ENCODE assay signal across 17 cellular contexts in the genomic region with DNA sequence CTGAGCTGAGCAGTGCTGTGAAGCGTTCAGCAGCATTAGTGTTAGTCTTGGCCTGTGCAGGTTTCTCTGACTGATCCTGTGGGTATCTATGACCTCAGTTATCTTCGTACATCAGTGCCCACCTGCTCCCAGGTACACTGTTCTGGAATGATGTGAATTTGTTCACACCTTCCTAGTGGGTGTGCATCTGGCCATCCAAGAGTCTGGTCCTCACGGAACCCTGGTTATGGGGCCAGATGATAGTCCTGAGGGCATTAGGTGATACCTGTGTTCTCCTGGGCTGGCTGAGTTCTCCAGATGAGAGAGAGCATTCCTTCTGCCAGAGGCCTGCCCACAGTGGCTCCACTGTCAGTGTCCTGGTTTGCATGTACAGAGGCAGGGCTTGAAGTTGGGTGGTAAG. TPM values are rescaled to one million over a fixed set of nuclear protein-coding genes. Genes with fewer than 3 reads are reported as not detected.
DNase-seq lines count a peak whose midpoint lies in the region; ATAC-seq and TF ChIP-seq lines count a peak whose summit lies in the region.
"Had no signal": no experiment of that assay in that cellular context is flagged by ENCODE, and none has a peak within 500 bp of the region (broad histone marks: within the 10 kb centered on the region; RNA-seq: fewer than 3 reads in every experiment).

No MANE protein-coding gene starts in this region.

- in situ Hi-C loops in mammary epithelial cell (cut with MboI; ENCODE audit: low sequenced_read_pairs in 2 of 2), result no loop called here
- in situ Hi-C loops in transverse colon (cut with MboI; ENCODE audit: low pct_ligation_motif_present in 1 of 4, low pct_unique_long_range_greater_than_20kb in 1 of 4, low sequenced_read_pairs in 3 of 4), result loop anchor here in 1 of 4 donors (25.0 kb wide), 1 partner anchor 90 kb away; no protein-coding TSS in a partner anchor

- intact Hi-C loops in breast epithelium (cut with DNase I; ENCODE audit: low total_unique reads), result loop anchor here (2.0 kb wide), 1 partner anchor 61 kb away; no protein-coding TSS in a partner anchor
- intact Hi-C loops in MCF 10A (cut with micrococcal nuclease), result no loop called here
- intact Hi-C loops in mammary epithelial cell (cut with micrococcal nuclease), result no loop called here
- intact Hi-C loops in transverse colon (cut with DNase I; ENCODE audit: low total_unique reads), result no loop called here

- H3K4me3 Mint-ChIP-seq in MCF 10A (ENCODE audit: unreplicated experiment), result no peak overlapping the region
- H3K4me3 Mint-ChIP-seq in activated T-cell treated with anti-CD3 and anti-CD28 coated beads, Interleukin-2, amount 50 U/mL, for 4 hours, result no peak overlapping the region
- H3K4me3 Mint-ChIP-seq: activated naive CD4-positive, alpha-beta T cell treated with anti-CD3 and anti-CD28 coated beads, Interleukin-2, amount 50 U/mL, for 24 hours had no signal

- H3K9me3 Mint-ChIP-seq in MCF 10A (ENCODE audit: unreplicated experiment), result no peaks in the 10 kb centered on the region
- peaks cover 6% of the 10 kb centered on the region for H3K9me3 Mint-ChIP-seq in activated T-cell treated with anti-CD3 and anti-CD28 coated beads, Interleukin-2, amount 50 U/mL, for 4 hours
- H3K9me3 Mint-ChIP-seq: activated naive CD4-positive, alpha-beta T cell treated with anti-CD3 and anti-CD28 coated beads, Interleukin-2, amount 50 U/mL, for 24 hours had no signal

- no peak overlapping the region for H3K27ac Mint-ChIP-seq in MCF 10A (ENCODE audit: low read depth, unreplicated experiment)
- H3K27ac Mint-ChIP-seq: activated naive CD4-positive, alpha-beta T cell treated with anti-CD3 and anti-CD28 coated beads, Interleukin-2, amount 50 U/mL, for 24 hours had no signal

- H3K27me3 Mint-ChIP-seq in MCF 10A (ENCODE audit: insufficient read depth, unreplicated experiment), result no peaks in the 10 kb centered on the region
- no peaks in the 10 kb centered on the region for H3K27me3 Mint-ChIP-seq in activated T-cell treated with anti-CD3 and anti-CD28 coated beads, Interleukin-2, amount 50 U/mL, for 4 hours (ENCODE audit: low read depth)
- H3K27me3 Mint-ChIP-seq: activated naive CD4-positive, alpha-beta T cell treated with anti-CD3 and anti-CD28 coated beads, Interleukin-2, amount 50 U/mL, for 24 hours had no signal

- no peak overlapping the region for H3K9ac ChIP-seq in mammary epithelial cell (ENCODE audit: insufficient read depth, low read length)

- no peak for TF ChIP-seq CTCF in breast epithelium (IDR thresholded peaks at IDR 0.05)
- no peak for TF ChIP-seq CTCF in MCF 10A (IDR thresholded peaks at IDR 0.05; ENCODE audit: unreplicated experiment)
- TF ChIP-seq CTCF in mammary epithelial cell (conservative IDR thresholded peaks at IDR 0.05 in 1 of 2, IDR thresholded peaks at IDR 0.05 in 1 of 2; ENCODE audit: extremely low read depth in 1 of 2, insufficient read depth in 1 of 2, low read depth in 1 of 2, low read length in 2 of 2), result no peak
- no peak for TF ChIP-seq CTCF in transverse colon (IDR thresholded peaks at IDR 0.05)
- no peak for TF ChIP-seq CTCF in BE2C (IDR thresholded peaks at IDR 0.05; ENCODE audit: low read depth, low read length)

- H3K4me1 Mint-ChIP-seq in MCF 10A (ENCODE audit: insufficient read depth, unreplicated experiment), result no peaks in the 10 kb centered on the region
- H3K4me1 Mint-ChIP-seq in activated T-cell treated with anti-CD3 and anti-CD28 coated beads, Interleukin-2, amount 50 U/mL, for 4 hours (ENCODE audit: low read depth), result peaks cover 83% of the 10 kb centered on the region

- no peak for TF ChIP-seq EP300 in transverse colon (IDR thresholded peaks at IDR 0.05; ENCODE audit: low read depth)

- no peak overlapping the region for H3K4me2 ChIP-seq in mammary epithelial cell (ENCODE audit: insufficient read depth, low read depth, low read length)

- H4K20me1 ChIP-seq in mammary epithelial cell (ENCODE audit: insufficient read depth, low read length), result no peaks in the 10 kb centered on the region

- ATAC-seq in activated T-cell treated with anti-CD3 and anti-CD28 coated beads, Interleukin-2, amount 50 U/mL, for 4 hours, result no peak
- no peak for ATAC-seq in HG03521 (IDR thresholded peaks at IDR 0.05; ENCODE audit: unreplicated experiment)

- H3K4me1 ChIP-seq in breast epithelium (peaks cover 0 to 9% of the 10 kb centered on the region in 2 donors), mammary epithelial cell (ENCODE audit: insufficient read depth, low read length) (peaks cover 9% of the 10 kb centered on the region), mesodermal cell (ENCODE audit: control insufficient read depth, insufficient read depth, low read length, poor library complexity, severe bottlenecking) (peaks cover 6% of the 10 kb centered on the region), transverse colon (peaks cover 28 to 46% (median 36%) of the 10 kb centered on the region in 4 donors), BE2C (no peaks in the 10 kb centered on the region; the same call in 1 of the 2 replicates)
- H3K4me1 ChIP-seq: foreskin keratinocyte had no signal

- POLR2A ChIA-PET in MCF 10A (lab: Yijun Ruan, JAX), result no interaction called here

- dilution Hi-C loops in mammary epithelial cell (cut with HindIII; ENCODE audit: low sequenced_read_pairs), result no loop called here

- no peak overlapping the region for H2AFZ ChIP-seq in mammary epithelial cell (ENCODE audit: low read depth, low read length)

- no peaks in the 10 kb centered on the region for H3K27me3 ChIP-seq in breast epithelium
- no peaks in the 10 kb centered on the region for H3K27me3 ChIP-seq in mammary epithelial cell (ENCODE audit: insufficient read depth, low read length)
- H3K27me3 ChIP-seq in transverse colon, result no peaks in the 10 kb centered on the region
- H3K27me3 ChIP-seq in BE2C, result no peaks in the 10 kb centered on the region
- H3K27me3 ChIP-seq: foreskin keratinocyte had no signal

- CTCF ChIA-PET in MCF 10A (lab: Yijun Ruan, JAX) (no interaction called here), mammary epithelial cell (lab: Charles Lee; ENCODE audit: low non-redundant PET) (no interaction called here)

- 37% methylated on average over 2 of the region's 3 CpGs for WGBS in mammary epithelial cell (ENCODE audit: low coverage, missing lambda C conversion rate)
- WGBS in mesodermal cell (ENCODE audit: insufficient coverage in 2 of 2), 2 experiments, result 93 to 95% methylated on average over 3 of the region's 3 CpGs
- 98% methylated on average over 3 of the region's 3 CpGs; no CpG with 5 or more reads in 1 of the 2 donors for WGBS in transverse colon (ENCODE audit: low coverage in 1 of 2), 2 donors

- H3K27ac ChIP-seq in breast epithelium (peak overlapping the region; percentile 64 to 71), mammary epithelial cell (ENCODE audit: insufficient read depth, low read depth, low read length) (no peak overlapping the region), mesodermal cell (ENCODE audit: low read depth, low read length, severe bottlenecking) (peak overlapping the region; percentile 83), transverse colon (peak overlapping the region in 3 of 4 donors; percentile 14 to 72 (median 24))
- H3K27ac ChIP-seq: foreskin keratinocyte, left ventricle myocardium inferior, RWPE1 had no signal

- BruUV-seq in MCF 10A (replicated peaks; lab: Mats Ljungman, UMichigan) (no TSS peak), mammary epithelial cell (replicated peaks; lab: Mats Ljungman, UMichigan) (TSS peak; percentile 96)

- H3K79me2 ChIP-seq in mammary epithelial cell (ENCODE audit: insufficient read depth, low read length), result no peaks in the 10 kb centered on the region

- DNase-seq in breast epithelium (ENCODE audit: low spot score in 2 of 2) (no peak), MCF 10A (ENCODE audit: unreplicated experiment) (no peak), mammary epithelial cell (peak; percentile 46), transverse colon (no peak), BE2C (no peak)
- no peak for DNase-seq in activated T-cell treated with anti-CD3 and anti-CD28 coated beads, Interleukin-2, amount 50 U/mL, for 4 hours
- DNase-seq: COR-L47, Kasumi-1, left ventricle myocardium inferior, NCI-H1436 treated with DMSO at 0.1 percent for 48 hours, right cardiac atrium, substantia nigra had no signal

- TF ChIP-seq POLR2A in breast epithelium (IDR thresholded peaks at IDR 0.05) (no peak), transverse colon (IDR thresholded peaks at IDR 0.05) (no peak)

- no peaks in the 10 kb centered on the region for H3K36me3 ChIP-seq in breast epithelium
- H3K36me3 ChIP-seq in mammary epithelial cell (ENCODE audit: insufficient read depth, low read length), result no peaks in the 10 kb centered on the region
- H3K36me3 ChIP-seq in mesodermal cell (ENCODE audit: control insufficient read depth, insufficient read depth, low read length), result peaks cover 3% of the 10 kb centered on the region
- H3K36me3 ChIP-seq in transverse colon, result no peaks in the 10 kb centered on the region
- no peaks in the 10 kb centered on the region for H3K36me3 ChIP-seq in BE2C

- H3K9me3 ChIP-seq in breast epithelium (peaks cover 0 to 7% of the 10 kb centered on the region in 2 donors), mammary epithelial cell (replicated peaks; ENCODE audit: insufficient read depth, low read length) (no peaks in the 10 kb centered on the region), mesodermal cell (ENCODE audit: control insufficient read depth, low read length) (peaks cover 4% of the 10 kb centered on the region), transverse colon (no peaks in the 10 kb centered on the region), BE2C (no peaks in the 10 kb centered on the region)

- no peaks in the 10 kb centered on the region for H3K36me3 Mint-ChIP-seq in MCF 10A (ENCODE audit: insufficient read depth, unreplicated experiment)
- peaks cover 41% of the 10 kb centered on the region for H3K36me3 Mint-ChIP-seq in activated T-cell treated with anti-CD3 and anti-CD28 coated beads, Interleukin-2, amount 50 U/mL, for 4 hours (ENCODE audit: insufficient read depth)

- H3K4me3 ChIP-seq in breast epithelium (no peak overlapping the region), mammary epithelial cell (replicated peaks in 1 of 3; ENCODE audit: insufficient read depth in 1 of 3, low read depth in 2 of 3, low read length in 3 of 3) (no peak overlapping the region), mesodermal cell (ENCODE audit: extremely low read depth, insufficient read depth, low read length, poor library complexity, severe bottlenecking) (no peak overlapping the region), transverse colon (no peak overlapping the region), BE2C (ENCODE audit: low read depth, low read length) (no peak overlapping the region)
- H3K4me3 ChIP-seq: left ventricle myocardium inferior had no signal

RNA-seq across cellular contexts. Expression of a gene that starts 57.2 kb away (rescaled TPM):
- total RNA-seq in breast epithelium (10 to 100 TPM; 22.6 to 35.4 (median 25.8) TPM), MCF 10A (2022) (20.8 and 21.5 TPM in 2 replicates), mammary epithelial cell (10 to 100 TPM; 26.3 to 36.5 TPM), transverse colon (10 to 100 TPM; 22.8 to 35.8 (median 25.4) TPM)
- 10.1 TPM for polyA plus RNA-seq in mammary epithelial cell
- 25.8 TPM for polyA minus RNA-seq in mammary epithelial cell
- 20.7 TPM for polyA plus RNA-seq in mesodermal cell (2013, experiment 1 of 2)
- polyA plus RNA-seq in mesodermal cell (2013, experiment 2 of 2), result 19.2 TPM
- 10 to 100 TPM; 17.3 to 24.0 (median 17.3) TPM for total RNA-seq in activated T-cell treated with anti-CD3 and anti-CD28 coated beads, Interleukin-2, amount 50 U/mL, for 4 hours
- polyA plus RNA-seq in BE2C (2012; ENCODE audit: insufficient read depth, insufficient read length, low read depth), result 10.4 TPM
